In the genomic region with DNA sequence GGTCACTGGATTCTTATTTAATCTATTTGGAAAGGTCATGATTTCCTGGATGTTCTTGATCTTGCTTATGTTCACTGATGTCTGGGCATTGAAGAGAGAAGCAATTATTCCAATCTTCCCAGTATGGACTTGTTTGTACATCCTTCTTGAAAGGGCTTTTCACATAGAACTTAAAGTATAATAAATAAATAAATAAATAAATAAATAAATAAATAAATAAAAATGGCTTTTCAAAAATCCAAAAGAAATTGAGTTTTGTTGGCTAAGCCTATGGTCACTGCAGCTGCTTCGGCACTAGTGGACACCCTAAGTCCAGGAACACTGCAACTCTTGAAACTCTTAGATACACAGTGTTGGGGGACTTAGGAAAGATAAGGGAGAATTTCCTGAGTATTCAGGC, we compare ENCODE assay signal across 24 cellular contexts.
"Had no signal": no experiment of that assay in that cellular context is flagged by ENCODE, and none has a peak within 500 bp of the region (broad histone marks: within the 10 kb centered on the region; RNA-seq: fewer than 3 reads in every experiment).

No MANE protein-coding gene starts in this region.

- DNase-seq: stimulated activated CD4-positive, alpha-beta T cell treated with anti-CD3 and anti-CD28 coated beads, Interleukin-2, amount 100 ng/mL, for 48 hours; stimulated activated CD4-positive, alpha-beta T cell treated with anti-CD3 and anti-CD28 coated beads, Interleukin-4, amount 100 ng/mL, for 1 hour; stimulated activated CD4-positive, alpha-beta T cell treated with anti-CD3 and anti-CD28 coated beads, Interleukin-4, amount 100 ng/mL, for 24 hours; stimulated activated CD4-positive, alpha-beta T cell treated with anti-CD3 and anti-CD28 coated beads, Interleukin-4, amount 100 ng/mL, for 4 hours; stimulated activated CD8-positive, alpha-beta memory T cell treated with anti-CD3 and anti-CD28 coated beads, Interleukin-4, amount 100 ng/mL, for 48 hours; stimulated activated naive B cell treated with anti-CD40 and anti-IgM and Interleukin-4, amounts not matched to agents 10 μg/mL and 1 μg/mL and 100 μg/mL, for 72 hours; stimulated activated naive CD4-positive, alpha-beta T cell; stimulated activated naive CD4-positive, alpha-beta T cell treated with Interleukin-2 at 50 U/mL for 16 hours; stimulated activated naive CD8-positive, alpha-beta T cell treated with anti-CD3 and anti-CD28 coated beads, Interleukin-15, amount 100 ng/mL, for 72 hours; stimulated activated naive CD8-positive, alpha-beta T cell treated with anti-CD3 and anti-CD28 coated beads, Interleukin-15, Interleukin-2, amounts not matched to agents 100 U/mL and 50 U/mL, for 24 hours; stomach; substantia nigra; testis; thyroid gland; tibial artery; transverse colon; trophoblast cell; upper lobe of left lung; upper lobe of right lung; uterus had no signal

- H3K4me3 ChIP-seq: stomach, suprapubic skin, testis, thoracic aorta, thyroid gland, tibial artery, tibial nerve, transverse colon, upper lobe of left lung, upper lobe of right lung, uterus, vagina had no signal

- H3K27ac ChIP-seq: stomach, suprapubic skin, testis, thoracic aorta, thyroid gland, tibial artery, tibial nerve, transverse colon, upper lobe of left lung, upper lobe of right lung, uterus, vagina had no signal

- H3K36me3 ChIP-seq: stomach, suprapubic skin, thoracic aorta, thyroid gland, tibial artery, tibial nerve, transverse colon, upper lobe of left lung, upper lobe of right lung, uterus, vagina had no signal

- H3K9me3 ChIP-seq: stomach, suprapubic skin, testis, thoracic aorta, thyroid gland, tibial artery, transverse colon, upper lobe of right lung, uterus, vagina had no signal

- H3K4me1 ChIP-seq: stomach, suprapubic skin, testis, thyroid gland, tibial artery, tibial nerve, transverse colon, upper lobe of left lung, upper lobe of right lung, uterus, vagina had no signal
